In the genomic region with DNA sequence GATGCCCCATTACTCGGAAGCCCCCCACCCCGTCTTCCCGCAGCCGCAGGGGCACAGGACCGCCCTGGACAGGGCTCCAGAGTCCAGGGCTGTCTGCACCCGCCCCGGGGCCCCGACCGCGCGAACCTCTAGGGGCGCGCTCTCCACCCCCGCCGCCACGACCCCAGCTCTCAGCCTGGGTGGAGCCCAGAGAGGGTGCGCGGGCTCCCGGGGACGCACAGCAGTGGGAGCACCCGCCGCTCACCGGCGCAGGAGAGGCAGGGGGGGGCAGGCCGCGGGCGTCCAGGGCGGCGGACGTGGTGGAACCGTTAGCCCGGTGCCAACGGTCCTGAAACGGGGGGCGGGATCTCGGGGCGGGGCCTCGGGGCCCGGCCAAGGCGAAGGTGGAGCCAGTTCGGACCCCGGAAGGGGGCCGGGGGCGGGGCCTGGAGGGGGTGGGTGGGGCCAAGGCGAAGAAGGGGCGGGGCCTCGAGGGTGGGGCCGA, we compare ENCODE assay signal across 1 cellular context.
TF ChIP-seq lines count a peak whose summit lies in the region.

A gene with protein sequence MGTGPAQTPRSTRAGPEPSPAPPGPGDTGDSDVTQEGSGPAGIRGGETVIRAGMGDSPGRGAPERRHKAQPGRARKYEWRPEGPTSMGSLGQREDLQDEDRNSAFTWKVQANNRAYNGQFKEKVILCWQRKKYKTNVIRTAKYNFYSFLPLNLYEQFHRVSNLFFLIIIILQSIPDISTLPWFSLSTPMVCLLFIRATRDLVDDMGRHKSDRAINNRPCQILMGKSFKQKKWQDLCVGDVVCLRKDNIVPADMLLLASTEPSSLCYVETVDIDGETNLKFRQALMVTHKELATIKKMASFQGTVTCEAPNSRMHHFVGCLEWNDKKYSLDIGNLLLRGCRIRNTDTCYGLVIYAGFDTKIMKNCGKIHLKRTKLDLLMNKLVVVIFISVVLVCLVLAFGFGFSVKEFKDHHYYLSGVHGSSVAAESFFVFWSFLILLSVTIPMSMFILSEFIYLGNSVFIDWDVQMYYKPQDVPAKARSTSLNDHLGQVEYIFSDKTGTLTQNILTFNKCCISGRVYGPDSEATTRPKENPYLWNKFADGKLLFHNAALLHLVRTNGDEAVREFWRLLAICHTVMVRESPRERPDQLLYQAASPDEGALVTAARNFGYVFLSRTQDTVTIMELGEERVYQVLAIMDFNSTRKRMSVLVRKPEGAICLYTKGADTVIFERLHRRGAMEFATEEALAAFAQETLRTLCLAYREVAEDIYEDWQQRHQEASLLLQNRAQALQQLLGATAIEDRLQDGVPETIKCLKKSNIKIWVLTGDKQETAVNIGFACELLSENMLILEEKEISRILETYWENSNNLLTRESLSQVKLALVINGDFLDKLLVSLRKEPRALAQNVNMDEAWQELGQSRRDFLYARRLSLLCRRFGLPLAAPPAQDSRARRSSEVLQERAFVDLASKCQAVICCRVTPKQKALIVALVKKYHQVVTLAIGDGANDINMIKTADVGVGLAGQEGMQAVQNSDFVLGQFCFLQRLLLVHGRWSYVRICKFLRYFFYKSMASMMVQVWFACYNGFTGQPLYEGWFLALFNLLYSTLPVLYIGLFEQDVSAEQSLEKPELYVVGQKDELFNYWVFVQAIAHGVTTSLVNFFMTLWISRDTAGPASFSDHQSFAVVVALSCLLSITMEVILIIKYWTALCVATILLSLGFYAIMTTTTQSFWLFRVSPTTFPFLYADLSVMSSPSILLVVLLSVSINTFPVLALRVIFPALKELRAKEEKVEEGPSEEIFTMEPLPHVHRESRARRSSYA (N-terminal part only) (minus strand): TSS at position 335 of the 484 bp plus-strand sequence. CDS start 540 bp downstream, outside the sequence.

TF ChIP-seq in HepG2, 621 proteins besides CTCF, POLR2A, EP300 and RAD21 (continued from another document and continues in another):
- TF ChIP-seq HDAC2 (CRISPR knock-in tag; IDR thresholded peaks at IDR 0.05) (no peak), ZNF670 (CRISPR knock-in tag; IDR thresholded peaks at IDR 0.05; ENCODE audit: borderline replicate concordance) (0 out of 2 replicates have a peak, but pooled peaks have one; percentile 10), TBP (CRISPR knock-in tag; IDR thresholded peaks at IDR 0.05) (no peak), MIER2 (CRISPR knock-in tag; IDR thresholded peaks at IDR 0.05) (no peak), ATF7 (IDR thresholded peaks at IDR 0.05) (no peak), ATF7 (CRISPR knock-in tag; IDR thresholded peaks at IDR 0.05) (no peak), BORCS8-MEF2B (CRISPR knock-in tag; IDR thresholded peaks at IDR 0.05) (no peak), PAF1 (CRISPR knock-in tag; IDR thresholded peaks at IDR 0.05) (no peak), RCOR2 (CRISPR knock-in tag; IDR thresholded peaks at IDR 0.05) (peak; percentile 53; the same call in 1 of the 2 replicates), ZC3H13 (CRISPR knock-in tag; IDR thresholded peaks at IDR 0.05) (0 out of 2 replicates have a peak, but pooled peaks have one; percentile 35), ZNF674 (CRISPR knock-in tag; IDR thresholded peaks at IDR 0.05; ENCODE audit: low read depth) (no peak), ZBTB7A (CRISPR knock-in tag; IDR thresholded peaks at IDR 0.05) (no peak), CREM (IDR thresholded peaks at IDR 0.05) (no peak), CREM (CRISPR knock-in tag; IDR thresholded peaks at IDR 0.05) (no peak), EED (CRISPR knock-in tag; IDR thresholded peaks at IDR 0.05) (no peak), YEATS2 (CRISPR knock-in tag; IDR thresholded peaks at IDR 0.05; ENCODE audit: borderline replicate concordance) (no peak), ZNF260 (CRISPR knock-in tag; IDR thresholded peaks at IDR 0.05; ENCODE audit: borderline replicate concordance, low read depth) (no peak), ZNF75D (CRISPR knock-in tag; IDR thresholded peaks at IDR 0.05; ENCODE audit: borderline replicate concordance) (no peak), JARID2 (CRISPR knock-in tag; IDR thresholded peaks at IDR 0.05; ENCODE audit: insufficient replicate concordance) (no peak), STAT5B (CRISPR knock-in tag; IDR thresholded peaks at IDR 0.05) (0 out of 2 replicates have a peak, but pooled peaks have one; percentile 27), PLRG1 (conservative IDR thresholded peaks at IDR 0.05) (no peak), MTA1 (CRISPR knock-in tag; IDR thresholded peaks at IDR 0.05; ENCODE audit: borderline replicate concordance) (no peak), SIX1 (CRISPR knock-in tag; IDR thresholded peaks at IDR 0.05; ENCODE audit: borderline replicate concordance) (no peak), ZNF841 (CRISPR knock-in tag; IDR thresholded peaks at IDR 0.05; ENCODE audit: borderline replicate concordance) (no peak), ATF7-NPFF (CRISPR knock-in tag; IDR thresholded peaks at IDR 0.05; ENCODE audit: low read depth) (0 out of 2 replicates have a peak, but pooled peaks have one; percentile 32), ZFP36L1 (CRISPR knock-in tag; IDR thresholded peaks at IDR 0.05) (no peak), U2AF1 (optimal IDR thresholded peaks at IDR 0.05; ENCODE audit: low read depth, low read length) (no peak), SMAD3 (CRISPR knock-in tag; IDR thresholded peaks at IDR 0.05) (no peak), FOXJ3 (CRISPR knock-in tag; IDR thresholded peaks at IDR 0.05; ENCODE audit: borderline replicate concordance) (no peak), ZBTB21 (CRISPR knock-in tag; IDR thresholded peaks at IDR 0.05) (no peak), HNRNPLL (IDR thresholded peaks at IDR 0.05; ENCODE audit: low read depth, low read length, poor library complexity, severe bottlenecking) (no peak), IKZF4 (CRISPR knock-in tag; IDR thresholded peaks at IDR 0.05; ENCODE audit: borderline replicate concordance, low read depth, not compliant biosample characterization) (no peak)
- TF ChIP-seq, protein P1, sequence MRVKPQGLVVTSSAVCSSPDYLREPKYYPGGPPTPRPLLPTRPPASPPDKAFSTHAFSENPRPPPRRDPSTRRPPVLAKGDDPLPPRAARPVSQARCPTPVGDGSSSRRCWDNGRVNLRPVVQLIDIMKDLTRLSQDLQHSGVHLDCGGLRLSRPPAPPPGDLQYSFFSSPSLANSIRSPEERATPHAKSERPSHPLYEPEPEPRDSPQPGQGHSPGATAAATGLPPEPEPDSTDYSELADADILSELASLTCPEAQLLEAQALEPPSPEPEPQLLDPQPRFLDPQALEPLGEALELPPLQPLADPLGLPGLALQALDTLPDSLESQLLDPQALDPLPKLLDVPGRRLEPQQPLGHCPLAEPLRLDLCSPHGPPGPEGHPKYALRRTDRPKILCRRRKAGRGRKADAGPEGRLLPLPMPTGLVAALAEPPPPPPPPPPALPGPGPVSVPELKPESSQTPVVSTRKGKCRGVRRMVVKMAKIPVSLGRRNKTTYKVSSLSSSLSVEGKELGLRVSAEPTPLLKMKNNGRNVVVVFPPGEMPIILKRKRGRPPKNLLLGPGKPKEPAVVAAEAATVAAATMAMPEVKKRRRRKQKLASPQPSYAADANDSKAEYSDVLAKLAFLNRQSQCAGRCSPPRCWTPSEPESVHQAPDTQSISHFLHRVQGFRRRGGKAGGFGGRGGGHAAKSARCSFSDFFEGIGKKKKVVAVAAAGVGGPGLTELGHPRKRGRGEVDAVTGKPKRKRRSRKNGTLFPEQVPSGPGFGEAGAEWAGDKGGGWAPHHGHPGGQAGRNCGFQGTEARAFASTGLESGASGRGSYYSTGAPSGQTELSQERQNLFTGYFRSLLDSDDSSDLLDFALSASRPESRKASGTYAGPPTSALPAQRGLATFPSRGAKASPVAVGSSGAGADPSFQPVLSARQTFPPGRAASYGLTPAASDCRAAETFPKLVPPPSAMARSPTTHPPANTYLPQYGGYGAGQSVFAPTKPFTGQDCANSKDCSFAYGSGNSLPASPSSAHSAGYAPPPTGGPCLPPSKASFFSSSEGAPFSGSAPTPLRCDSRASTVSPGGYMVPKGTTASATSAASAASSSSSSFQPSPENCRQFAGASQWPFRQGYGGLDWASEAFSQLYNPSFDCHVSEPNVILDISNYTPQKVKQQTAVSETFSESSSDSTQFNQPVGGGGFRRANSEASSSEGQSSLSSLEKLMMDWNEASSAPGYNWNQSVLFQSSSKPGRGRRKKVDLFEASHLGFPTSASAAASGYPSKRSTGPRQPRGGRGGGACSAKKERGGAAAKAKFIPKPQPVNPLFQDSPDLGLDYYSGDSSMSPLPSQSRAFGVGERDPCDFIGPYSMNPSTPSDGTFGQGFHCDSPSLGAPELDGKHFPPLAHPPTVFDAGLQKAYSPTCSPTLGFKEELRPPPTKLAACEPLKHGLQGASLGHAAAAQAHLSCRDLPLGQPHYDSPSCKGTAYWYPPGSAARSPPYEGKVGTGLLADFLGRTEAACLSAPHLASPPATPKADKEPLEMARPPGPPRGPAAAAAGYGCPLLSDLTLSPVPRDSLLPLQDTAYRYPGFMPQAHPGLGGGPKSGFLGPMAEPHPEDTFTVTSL (CRISPR knock-in tag; IDR thresholded peaks at IDR 0.05; ENCODE audit: borderline replicate concordance) = no peak
- TF ChIP-seq, protein P2, sequence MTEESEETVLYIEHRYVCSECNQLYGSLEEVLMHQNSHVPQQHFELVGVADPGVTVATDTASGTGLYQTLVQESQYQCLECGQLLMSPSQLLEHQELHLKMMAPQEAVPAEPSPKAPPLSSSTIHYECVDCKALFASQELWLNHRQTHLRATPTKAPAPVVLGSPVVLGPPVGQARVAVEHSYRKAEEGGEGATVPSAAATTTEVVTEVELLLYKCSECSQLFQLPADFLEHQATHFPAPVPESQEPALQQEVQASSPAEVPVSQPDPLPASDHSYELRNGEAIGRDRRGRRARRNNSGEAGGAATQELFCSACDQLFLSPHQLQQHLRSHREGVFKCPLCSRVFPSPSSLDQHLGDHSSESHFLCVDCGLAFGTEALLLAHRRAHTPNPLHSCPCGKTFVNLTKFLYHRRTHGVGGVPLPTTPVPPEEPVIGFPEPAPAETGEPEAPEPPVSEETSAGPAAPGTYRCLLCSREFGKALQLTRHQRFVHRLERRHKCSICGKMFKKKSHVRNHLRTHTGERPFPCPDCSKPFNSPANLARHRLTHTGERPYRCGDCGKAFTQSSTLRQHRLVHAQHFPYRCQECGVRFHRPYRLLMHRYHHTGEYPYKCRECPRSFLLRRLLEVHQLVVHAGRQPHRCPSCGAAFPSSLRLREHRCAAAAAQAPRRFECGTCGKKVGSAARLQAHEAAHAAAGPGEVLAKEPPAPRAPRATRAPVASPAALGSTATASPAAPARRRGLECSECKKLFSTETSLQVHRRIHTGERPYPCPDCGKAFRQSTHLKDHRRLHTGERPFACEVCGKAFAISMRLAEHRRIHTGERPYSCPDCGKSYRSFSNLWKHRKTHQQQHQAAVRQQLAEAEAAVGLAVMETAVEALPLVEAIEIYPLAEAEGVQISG (CRISPR knock-in tag; IDR thresholded peaks at IDR 0.05) = peak; percentile 4; the same call in 1 of the 2 replicates
- TF ChIP-seq, protein P3, sequence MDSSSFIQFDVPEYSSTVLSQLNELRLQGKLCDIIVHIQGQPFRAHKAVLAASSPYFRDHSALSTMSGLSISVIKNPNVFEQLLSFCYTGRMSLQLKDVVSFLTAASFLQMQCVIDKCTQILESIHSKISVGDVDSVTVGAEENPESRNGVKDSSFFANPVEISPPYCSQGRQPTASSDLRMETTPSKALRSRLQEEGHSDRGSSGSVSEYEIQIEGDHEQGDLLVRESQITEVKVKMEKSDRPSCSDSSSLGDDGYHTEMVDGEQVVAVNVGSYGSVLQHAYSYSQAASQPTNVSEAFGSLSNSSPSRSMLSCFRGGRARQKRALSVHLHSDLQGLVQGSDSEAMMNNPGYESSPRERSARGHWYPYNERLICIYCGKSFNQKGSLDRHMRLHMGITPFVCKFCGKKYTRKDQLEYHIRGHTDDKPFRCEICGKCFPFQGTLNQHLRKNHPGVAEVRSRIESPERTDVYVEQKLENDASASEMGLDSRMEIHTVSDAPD (CRISPR knock-in tag; IDR thresholded peaks at IDR 0.05) = no peak
- TF ChIP-seq, protein P4, sequence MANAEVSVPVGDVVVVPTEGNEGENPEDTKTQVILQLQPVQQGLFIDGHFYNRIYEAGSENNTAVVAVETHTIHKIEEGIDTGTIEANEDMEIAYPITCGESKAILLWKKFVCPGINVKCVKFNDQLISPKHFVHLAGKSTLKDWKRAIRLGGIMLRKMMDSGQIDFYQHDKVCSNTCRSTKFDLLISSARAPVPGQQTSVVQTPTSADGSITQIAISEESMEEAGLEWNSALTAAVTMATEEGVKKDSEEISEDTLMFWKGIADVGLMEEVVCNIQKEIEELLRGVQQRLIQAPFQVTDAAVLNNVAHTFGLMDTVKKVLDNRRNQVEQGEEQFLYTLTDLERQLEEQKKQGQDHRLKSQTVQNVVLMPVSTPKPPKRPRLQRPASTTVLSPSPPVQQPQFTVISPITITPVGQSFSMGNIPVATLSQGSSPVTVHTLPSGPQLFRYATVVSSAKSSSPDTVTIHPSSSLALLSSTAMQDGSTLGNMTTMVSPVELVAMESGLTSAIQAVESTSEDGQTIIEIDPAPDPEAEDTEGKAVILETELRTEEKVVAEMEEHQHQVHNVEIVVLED (CRISPR knock-in tag; IDR thresholded peaks at IDR 0.05; ENCODE audit: borderline replicate concordance) = no peak
- TF ChIP-seq, protein P5, sequence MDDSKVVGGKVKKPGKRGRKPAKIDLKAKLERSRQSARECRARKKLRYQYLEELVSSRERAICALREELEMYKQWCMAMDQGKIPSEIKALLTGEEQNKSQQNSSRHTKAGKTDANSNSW (CRISPR knock-in tag; IDR thresholded peaks at IDR 0.05; ENCODE audit: borderline replicate concordance) = no peak
- TF ChIP-seq, protein P6, sequence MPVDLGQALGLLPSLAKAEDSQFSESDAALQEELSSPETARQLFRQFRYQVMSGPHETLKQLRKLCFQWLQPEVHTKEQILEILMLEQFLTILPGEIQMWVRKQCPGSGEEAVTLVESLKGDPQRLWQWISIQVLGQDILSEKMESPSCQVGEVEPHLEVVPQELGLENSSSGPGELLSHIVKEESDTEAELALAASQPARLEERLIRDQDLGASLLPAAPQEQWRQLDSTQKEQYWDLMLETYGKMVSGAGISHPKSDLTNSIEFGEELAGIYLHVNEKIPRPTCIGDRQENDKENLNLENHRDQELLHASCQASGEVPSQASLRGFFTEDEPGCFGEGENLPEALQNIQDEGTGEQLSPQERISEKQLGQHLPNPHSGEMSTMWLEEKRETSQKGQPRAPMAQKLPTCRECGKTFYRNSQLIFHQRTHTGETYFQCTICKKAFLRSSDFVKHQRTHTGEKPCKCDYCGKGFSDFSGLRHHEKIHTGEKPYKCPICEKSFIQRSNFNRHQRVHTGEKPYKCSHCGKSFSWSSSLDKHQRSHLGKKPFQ (CRISPR knock-in tag; IDR thresholded peaks at IDR 0.05; ENCODE audit: insufficient replicate concordance) = no peak
- TF ChIP-seq, protein P7, sequence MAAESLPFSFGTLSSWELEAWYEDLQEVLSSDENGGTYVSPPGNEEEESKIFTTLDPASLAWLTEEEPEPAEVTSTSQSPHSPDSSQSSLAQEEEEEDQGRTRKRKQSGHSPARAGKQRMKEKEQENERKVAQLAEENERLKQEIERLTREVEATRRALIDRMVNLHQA (CRISPR knock-in tag; IDR thresholded peaks at IDR 0.05) = no peak
- TF ChIP-seq, protein P8, sequence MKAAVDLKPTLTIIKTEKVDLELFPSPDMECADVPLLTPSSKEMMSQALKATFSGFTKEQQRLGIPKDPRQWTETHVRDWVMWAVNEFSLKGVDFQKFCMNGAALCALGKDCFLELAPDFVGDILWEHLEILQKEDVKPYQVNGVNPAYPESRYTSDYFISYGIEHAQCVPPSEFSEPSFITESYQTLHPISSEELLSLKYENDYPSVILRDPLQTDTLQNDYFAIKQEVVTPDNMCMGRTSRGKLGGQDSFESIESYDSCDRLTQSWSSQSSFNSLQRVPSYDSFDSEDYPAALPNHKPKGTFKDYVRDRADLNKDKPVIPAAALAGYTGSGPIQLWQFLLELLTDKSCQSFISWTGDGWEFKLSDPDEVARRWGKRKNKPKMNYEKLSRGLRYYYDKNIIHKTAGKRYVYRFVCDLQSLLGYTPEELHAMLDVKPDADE (CRISPR knock-in tag; IDR thresholded peaks at IDR 0.05) = no peak
